1 cellular context compared by ENCODE assay signal in the genomic region with DNA sequence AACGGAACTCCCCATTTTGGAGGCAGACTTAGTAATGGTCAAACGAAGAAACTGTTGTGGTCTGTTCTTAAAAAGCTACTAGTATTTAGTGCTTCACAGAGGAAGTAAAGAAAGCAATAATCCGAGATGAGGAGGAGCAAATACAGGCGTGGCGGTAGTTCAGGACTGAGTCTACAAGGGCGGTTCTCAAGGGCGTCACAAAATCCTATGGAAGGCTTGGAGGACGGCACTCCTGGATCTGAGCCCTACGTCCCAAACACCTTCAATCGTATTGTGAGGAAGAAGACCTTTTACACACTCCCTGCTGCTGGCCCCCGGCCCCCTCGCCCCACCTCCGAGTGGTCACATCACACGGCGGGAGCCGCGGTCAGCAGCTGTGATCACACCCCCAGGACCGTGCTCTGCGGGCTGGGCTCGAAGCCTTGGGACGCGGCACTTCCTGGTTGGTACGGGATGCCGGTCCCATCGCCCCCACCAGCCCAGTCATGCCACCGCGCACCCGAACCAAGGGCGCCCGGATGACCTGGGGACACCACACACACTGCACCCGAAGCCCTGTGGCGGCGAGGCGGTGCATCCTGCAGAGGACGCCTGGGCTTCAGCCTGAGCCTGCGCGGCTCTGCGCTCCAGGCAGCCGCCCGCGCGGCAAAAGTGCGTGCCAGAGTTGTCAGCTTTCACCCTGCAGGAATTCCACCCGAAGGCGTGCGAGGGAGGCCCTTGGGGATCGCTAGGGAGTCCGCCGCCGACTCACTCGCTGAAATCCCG.
TF ChIP-seq lines count a peak whose summit lies in the region.

No MANE protein-coding gene starts in this region.

TF ChIP-seq in K562, 482 proteins besides CTCF, POLR2A, EP300 and RAD21 (continued from another document and continues in another):
- TF ChIP-seq, protein P1, sequence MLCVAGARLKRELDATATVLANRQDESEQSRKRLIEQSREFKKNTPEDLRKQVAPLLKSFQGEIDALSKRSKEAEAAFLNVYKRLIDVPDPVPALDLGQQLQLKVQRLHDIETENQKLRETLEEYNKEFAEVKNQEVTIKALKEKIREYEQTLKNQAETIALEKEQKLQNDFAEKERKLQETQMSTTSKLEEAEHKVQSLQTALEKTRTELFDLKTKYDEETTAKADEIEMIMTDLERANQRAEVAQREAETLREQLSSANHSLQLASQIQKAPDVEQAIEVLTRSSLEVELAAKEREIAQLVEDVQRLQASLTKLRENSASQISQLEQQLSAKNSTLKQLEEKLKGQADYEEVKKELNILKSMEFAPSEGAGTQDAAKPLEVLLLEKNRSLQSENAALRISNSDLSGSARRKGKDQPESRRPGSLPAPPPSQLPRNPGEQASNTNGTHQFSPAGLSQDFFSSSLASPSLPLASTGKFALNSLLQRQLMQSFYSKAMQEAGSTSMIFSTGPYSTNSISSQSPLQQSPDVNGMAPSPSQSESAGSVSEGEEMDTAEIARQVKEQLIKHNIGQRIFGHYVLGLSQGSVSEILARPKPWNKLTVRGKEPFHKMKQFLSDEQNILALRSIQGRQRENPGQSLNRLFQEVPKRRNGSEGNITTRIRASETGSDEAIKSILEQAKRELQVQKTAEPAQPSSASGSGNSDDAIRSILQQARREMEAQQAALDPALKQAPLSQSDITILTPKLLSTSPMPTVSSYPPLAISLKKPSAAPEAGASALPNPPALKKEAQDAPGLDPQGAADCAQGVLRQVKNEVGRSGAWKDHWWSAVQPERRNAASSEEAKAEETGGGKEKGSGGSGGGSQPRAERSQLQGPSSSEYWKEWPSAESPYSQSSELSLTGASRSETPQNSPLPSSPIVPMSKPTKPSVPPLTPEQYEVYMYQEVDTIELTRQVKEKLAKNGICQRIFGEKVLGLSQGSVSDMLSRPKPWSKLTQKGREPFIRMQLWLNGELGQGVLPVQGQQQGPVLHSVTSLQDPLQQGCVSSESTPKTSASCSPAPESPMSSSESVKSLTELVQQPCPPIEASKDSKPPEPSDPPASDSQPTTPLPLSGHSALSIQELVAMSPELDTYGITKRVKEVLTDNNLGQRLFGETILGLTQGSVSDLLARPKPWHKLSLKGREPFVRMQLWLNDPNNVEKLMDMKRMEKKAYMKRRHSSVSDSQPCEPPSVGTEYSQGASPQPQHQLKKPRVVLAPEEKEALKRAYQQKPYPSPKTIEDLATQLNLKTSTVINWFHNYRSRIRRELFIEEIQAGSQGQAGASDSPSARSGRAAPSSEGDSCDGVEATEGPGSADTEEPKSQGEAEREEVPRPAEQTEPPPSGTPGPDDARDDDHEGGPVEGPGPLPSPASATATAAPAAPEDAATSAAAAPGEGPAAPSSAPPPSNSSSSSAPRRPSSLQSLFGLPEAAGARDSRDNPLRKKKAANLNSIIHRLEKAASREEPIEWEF (CRISPR knock-in tag; IDR thresholded peaks at IDR 0.05) = no peak
- TF ChIP-seq MTA2 (IDR thresholded peaks at IDR 0.05; ENCODE audit: low read depth) = no peak
- TF ChIP-seq POLR2B (IDR thresholded peaks at IDR 0.05; ENCODE audit: low read depth, partially characterized antibody) = peak; percentile 48
- no peak for TF ChIP-seq MAFF (IDR thresholded peaks at IDR 0.05; ENCODE audit: low read length)
- no peak for TF ChIP-seq ZBED1 (IDR thresholded peaks at IDR 0.05)
- TF ChIP-seq, protein P2, sequence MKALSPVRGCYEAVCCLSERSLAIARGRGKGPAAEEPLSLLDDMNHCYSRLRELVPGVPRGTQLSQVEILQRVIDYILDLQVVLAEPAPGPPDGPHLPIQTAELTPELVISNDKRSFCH (CRISPR knock-in tag; IDR thresholded peaks at IDR 0.05) = no peak
- TF ChIP-seq, protein P2 (tag; IDR thresholded peaks at IDR 0.05) = peak; percentile 68; the same call in 1 of the 2 replicates
- no peak for TF ChIP-seq HNRNPK (IDR thresholded peaks at IDR 0.05; ENCODE audit: low read depth, low read length, poor library complexity, severe bottlenecking)
- TF ChIP-seq ZNF24 (IDR thresholded peaks at IDR 0.05) = no peak
- no peak for TF ChIP-seq SETDB1 (IDR thresholded peaks at IDR 0.05; ENCODE audit: low read length)
- TF ChIP-seq, protein P3, sequence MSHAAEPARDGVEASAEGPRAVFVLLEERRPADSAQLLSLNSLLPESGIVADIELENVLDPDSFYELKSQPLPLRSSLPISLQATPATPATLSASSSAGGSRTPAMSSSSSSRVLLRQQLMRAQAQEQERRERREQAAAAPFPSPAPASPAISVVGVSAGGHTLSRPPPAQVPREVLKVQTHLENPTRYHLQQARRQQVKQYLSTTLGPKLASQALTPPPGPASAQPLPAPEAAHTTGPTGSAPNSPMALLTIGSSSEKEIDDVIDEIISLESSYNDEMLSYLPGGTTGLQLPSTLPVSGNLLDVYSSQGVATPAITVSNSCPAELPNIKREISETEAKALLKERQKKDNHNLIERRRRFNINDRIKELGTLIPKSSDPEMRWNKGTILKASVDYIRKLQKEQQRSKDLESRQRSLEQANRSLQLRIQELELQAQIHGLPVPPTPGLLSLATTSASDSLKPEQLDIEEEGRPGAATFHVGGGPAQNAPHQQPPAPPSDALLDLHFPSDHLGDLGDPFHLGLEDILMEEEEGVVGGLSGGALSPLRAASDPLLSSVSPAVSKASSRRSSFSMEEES (CRISPR knock-in tag; IDR thresholded peaks at IDR 0.05) = no peak
- TF ChIP-seq ATF7 (IDR thresholded peaks at IDR 0.05) = peak; percentile 33; the same call in 1 of the 2 replicates
- TF ChIP-seq ARNT (IDR thresholded peaks at IDR 0.05) = no peak; a peak in 1 of 4 replicates
- no peak for TF ChIP-seq PYGO2 (tag; IDR thresholded peaks at IDR 0.05)
- no peak for TF ChIP-seq YY1 (IDR thresholded peaks at IDR 0.05; ENCODE audit: borderline replicate concordance in 1 of 3, control insufficient read depth in 1 of 3, extremely low read depth in 1 of 3, insufficient read depth in 3 of 3, insufficient read length in 1 of 3, insufficient replicate concordance in 2 of 3, low read depth in 1 of 3, low read length in 2 of 3)
- TF ChIP-seq GATA2 (CRISPR knock-in tag; IDR thresholded peaks at IDR 0.05) = no peak; the same call in 1 of the 2 replicates
- TF ChIP-seq, protein P4, sequence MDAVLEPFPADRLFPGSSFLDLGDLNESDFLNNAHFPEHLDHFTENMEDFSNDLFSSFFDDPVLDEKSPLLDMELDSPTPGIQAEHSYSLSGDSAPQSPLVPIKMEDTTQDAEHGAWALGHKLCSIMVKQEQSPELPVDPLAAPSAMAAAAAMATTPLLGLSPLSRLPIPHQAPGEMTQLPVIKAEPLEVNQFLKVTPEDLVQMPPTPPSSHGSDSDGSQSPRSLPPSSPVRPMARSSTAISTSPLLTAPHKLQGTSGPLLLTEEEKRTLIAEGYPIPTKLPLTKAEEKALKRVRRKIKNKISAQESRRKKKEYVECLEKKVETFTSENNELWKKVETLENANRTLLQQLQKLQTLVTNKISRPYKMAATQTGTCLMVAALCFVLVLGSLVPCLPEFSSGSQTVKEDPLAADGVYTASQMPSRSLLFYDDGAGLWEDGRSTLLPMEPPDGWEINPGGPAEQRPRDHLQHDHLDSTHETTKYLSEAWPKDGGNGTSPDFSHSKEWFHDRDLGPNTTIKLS (IDR thresholded peaks at IDR 0.05; ENCODE audit: borderline replicate concordance, low read depth) = peak; percentile 15; the same call in 1 of the 2 replicates
- no peak for TF ChIP-seq PRPF4 (IDR thresholded peaks at IDR 0.05; ENCODE audit: insufficient read depth, low read depth, low read length, poor library complexity, severe bottlenecking)
- no peak for TF ChIP-seq ZNF75A (CRISPR knock-in tag; IDR thresholded peaks at IDR 0.05)
- TF ChIP-seq RBM15 (IDR thresholded peaks at IDR 0.05; ENCODE audit: insufficient read depth, low read length) = no peak
- 0 out of 2 replicates have a peak, but pooled peaks have one; percentile 14 for TF ChIP-seq CHCHD3 (CRISPR knock-in tag; IDR thresholded peaks at IDR 0.05)
- peak; percentile 40; the same call in 1 of the 2 replicates for TF ChIP-seq CBFB (CRISPR knock-in tag; IDR thresholded peaks at IDR 0.05)
- no peak for TF ChIP-seq ZNF57 (CRISPR knock-in tag; IDR thresholded peaks at IDR 0.05)
- no peak for TF ChIP-seq NFYB (IDR thresholded peaks at IDR 0.05; ENCODE audit: extremely low read depth, insufficient read length)
- no peak for TF ChIP-seq RUNX1 (IDR thresholded peaks at IDR 0.05; ENCODE audit: low read depth)
- no peak for TF ChIP-seq SUPT5H (IDR thresholded peaks at IDR 0.05)
- TF ChIP-seq, protein P5, sequence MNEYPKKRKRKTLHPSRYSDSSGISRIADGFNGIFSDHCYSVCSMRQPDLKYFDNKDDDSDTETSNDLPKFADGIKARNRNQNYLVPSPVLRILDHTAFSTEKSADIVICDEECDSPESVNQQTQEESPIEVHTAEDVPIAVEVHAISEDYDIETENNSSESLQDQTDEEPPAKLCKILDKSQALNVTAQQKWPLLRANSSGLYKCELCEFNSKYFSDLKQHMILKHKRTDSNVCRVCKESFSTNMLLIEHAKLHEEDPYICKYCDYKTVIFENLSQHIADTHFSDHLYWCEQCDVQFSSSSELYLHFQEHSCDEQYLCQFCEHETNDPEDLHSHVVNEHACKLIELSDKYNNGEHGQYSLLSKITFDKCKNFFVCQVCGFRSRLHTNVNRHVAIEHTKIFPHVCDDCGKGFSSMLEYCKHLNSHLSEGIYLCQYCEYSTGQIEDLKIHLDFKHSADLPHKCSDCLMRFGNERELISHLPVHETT (CRISPR knock-in tag; conservative IDR thresholded peaks at IDR 0.05 in 1 of 2, IDR thresholded peaks at IDR 0.05 in 1 of 2) = peak in 1 of 2 experiments; percentile 13; a peak in 1 of 4 replicates
- no peak for TF ChIP-seq HSF4 (CRISPR knock-in tag; IDR thresholded peaks at IDR 0.05; ENCODE audit: borderline replicate concordance)
- TF ChIP-seq, protein P6, sequence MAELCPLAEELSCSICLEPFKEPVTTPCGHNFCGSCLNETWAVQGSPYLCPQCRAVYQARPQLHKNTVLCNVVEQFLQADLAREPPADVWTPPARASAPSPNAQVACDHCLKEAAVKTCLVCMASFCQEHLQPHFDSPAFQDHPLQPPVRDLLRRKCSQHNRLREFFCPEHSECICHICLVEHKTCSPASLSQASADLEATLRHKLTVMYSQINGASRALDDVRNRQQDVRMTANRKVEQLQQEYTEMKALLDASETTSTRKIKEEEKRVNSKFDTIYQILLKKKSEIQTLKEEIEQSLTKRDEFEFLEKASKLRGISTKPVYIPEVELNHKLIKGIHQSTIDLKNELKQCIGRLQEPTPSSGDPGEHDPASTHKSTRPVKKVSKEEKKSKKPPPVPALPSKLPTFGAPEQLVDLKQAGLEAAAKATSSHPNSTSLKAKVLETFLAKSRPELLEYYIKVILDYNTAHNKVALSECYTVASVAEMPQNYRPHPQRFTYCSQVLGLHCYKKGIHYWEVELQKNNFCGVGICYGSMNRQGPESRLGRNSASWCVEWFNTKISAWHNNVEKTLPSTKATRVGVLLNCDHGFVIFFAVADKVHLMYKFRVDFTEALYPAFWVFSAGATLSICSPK (IDR thresholded peaks at IDR 0.05; ENCODE audit: borderline replicate concordance) = no peak
- no peak for TF ChIP-seq ZNF212 (CRISPR knock-in tag; IDR thresholded peaks at IDR 0.05)
- TF ChIP-seq MAFG (tag; conservative IDR thresholded peaks at IDR 0.05) = no peak
- TF ChIP-seq, protein P7, sequence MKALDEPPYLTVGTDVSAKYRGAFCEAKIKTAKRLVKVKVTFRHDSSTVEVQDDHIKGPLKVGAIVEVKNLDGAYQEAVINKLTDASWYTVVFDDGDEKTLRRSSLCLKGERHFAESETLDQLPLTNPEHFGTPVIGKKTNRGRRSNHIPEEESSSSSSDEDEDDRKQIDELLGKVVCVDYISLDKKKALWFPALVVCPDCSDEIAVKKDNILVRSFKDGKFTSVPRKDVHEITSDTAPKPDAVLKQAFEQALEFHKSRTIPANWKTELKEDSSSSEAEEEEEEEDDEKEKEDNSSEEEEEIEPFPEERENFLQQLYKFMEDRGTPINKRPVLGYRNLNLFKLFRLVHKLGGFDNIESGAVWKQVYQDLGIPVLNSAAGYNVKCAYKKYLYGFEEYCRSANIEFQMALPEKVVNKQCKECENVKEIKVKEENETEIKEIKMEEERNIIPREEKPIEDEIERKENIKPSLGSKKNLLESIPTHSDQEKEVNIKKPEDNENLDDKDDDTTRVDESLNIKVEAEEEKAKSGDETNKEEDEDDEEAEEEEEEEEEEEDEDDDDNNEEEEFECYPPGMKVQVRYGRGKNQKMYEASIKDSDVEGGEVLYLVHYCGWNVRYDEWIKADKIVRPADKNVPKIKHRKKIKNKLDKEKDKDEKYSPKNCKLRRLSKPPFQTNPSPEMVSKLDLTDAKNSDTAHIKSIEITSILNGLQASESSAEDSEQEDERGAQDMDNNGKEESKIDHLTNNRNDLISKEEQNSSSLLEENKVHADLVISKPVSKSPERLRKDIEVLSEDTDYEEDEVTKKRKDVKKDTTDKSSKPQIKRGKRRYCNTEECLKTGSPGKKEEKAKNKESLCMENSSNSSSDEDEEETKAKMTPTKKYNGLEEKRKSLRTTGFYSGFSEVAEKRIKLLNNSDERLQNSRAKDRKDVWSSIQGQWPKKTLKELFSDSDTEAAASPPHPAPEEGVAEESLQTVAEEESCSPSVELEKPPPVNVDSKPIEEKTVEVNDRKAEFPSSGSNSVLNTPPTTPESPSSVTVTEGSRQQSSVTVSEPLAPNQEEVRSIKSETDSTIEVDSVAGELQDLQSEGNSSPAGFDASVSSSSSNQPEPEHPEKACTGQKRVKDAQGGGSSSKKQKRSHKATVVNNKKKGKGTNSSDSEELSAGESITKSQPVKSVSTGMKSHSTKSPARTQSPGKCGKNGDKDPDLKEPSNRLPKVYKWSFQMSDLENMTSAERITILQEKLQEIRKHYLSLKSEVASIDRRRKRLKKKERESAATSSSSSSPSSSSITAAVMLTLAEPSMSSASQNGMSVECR (CRISPR knock-in tag; IDR thresholded peaks at IDR 0.05) = peak; percentile 96
- TF ChIP-seq ZNF717 (CRISPR knock-in tag; IDR thresholded peaks at IDR 0.05) = 0 out of 2 replicates have a peak, but pooled peaks have one; percentile 16
- TF ChIP-seq RBM39 (optimal IDR thresholded peaks at IDR 0.05; ENCODE audit: low read depth, low read length) = no peak
- TF ChIP-seq LEF1 (IDR thresholded peaks at IDR 0.05) = no peak
